Comparison of ENCODE assay signal across 13 cellular contexts in genomic region chr3:108053025-108053424, GRCh38. TPM values are rescaled to one million over a fixed set of nuclear protein-coding genes. Genes with fewer than 3 reads are reported as not detected.
DNase-seq lines count a peak whose midpoint lies in the region; ATAC-seq and TF ChIP-seq lines count a peak whose summit lies in the region.
"Had no signal": no experiment of that assay in that cellular context is flagged by ENCODE, and none has a peak within 500 bp of the region (broad histone marks: within the 10 kb centered on the region; RNA-seq: fewer than 3 reads in every experiment).

No MANE protein-coding gene starts in this region.

- H3K27me3 ChIP-seq in adrenal gland = no peaks in the 10 kb centered on the region
- H3K27me3 ChIP-seq: gastroesophageal sphincter had no signal

- no peaks in the 10 kb centered on the region for H3K9me3 ChIP-seq in adrenal gland (replicated peaks in 1 of 3)
- H3K9me3 ChIP-seq: A549, gastroesophageal sphincter had no signal

- CTCF ChIA-PET in GM10248 (lab: Yijun Ruan, JAX) = interaction anchor here (0.7 to 2.6 kb wide), 6 partner anchors 10 to 125 kb away, joined by 3 to 11 read pairs (median 4); no protein-coding TSS in a partner anchor

- H3K27me3 Mint-ChIP-seq in central memory CD8-positive, alpha-beta T cell = no peaks in the 10 kb centered on the region
- no peaks in the 10 kb centered on the region for H3K27me3 Mint-ChIP-seq in natural killer cell (ENCODE audit: low read depth in 2 of 2)

- no peak overlapping the region for H3K4me3 ChIP-seq in adrenal gland
- H3K4me3 ChIP-seq: A549, gastroesophageal sphincter had no signal

- no peaks in the 10 kb centered on the region for H3K9me3 Mint-ChIP-seq in central memory CD8-positive, alpha-beta T cell
- H3K9me3 Mint-ChIP-seq in natural killer cell = no peaks in the 10 kb centered on the region

- intact Hi-C loops in natural killer cell (cut with micrococcal nuclease) = no loop called here
- intact Hi-C loops in adrenal gland (cut with DNase I) = no loop called here

- H3K36me3 Mint-ChIP-seq in central memory CD8-positive, alpha-beta T cell (ENCODE audit: insufficient read depth) = peaks cover 59% of the 10 kb centered on the region
- H3K36me3 Mint-ChIP-seq in natural killer cell = peaks cover 8% of the 10 kb centered on the region

- POLR2A ChIA-PET in GM10248 (lab: Yijun Ruan, JAX) = no interaction called here

- peaks cover 41% of the 10 kb centered on the region for H3K4me1 Mint-ChIP-seq in central memory CD8-positive, alpha-beta T cell
- H3K4me1 Mint-ChIP-seq in natural killer cell = peaks cover 41 to 51% of the 10 kb centered on the region in 2 donors

- no peak overlapping the region for H3K27ac ChIP-seq in adrenal gland
- H3K27ac ChIP-seq: A549, gastroesophageal sphincter had no signal

- DNase-seq in SIG-M5 treated with dmso at 0.1 percent for 504 hours (lab: John Stamatoyannopoulos, UW; ENCODE audit: unreplicated experiment) (peak; percentile 32), SIG-M5 (lab: John Stamatoyannopoulos, UW) (no peak), NCI-H1694 (lab: John Stamatoyannopoulos, UW) (peak; percentile 86), natural killer cell (no peak), adrenal gland (no peak), GM10248 (ENCODE audit: extremely low spot score) (no peak)
- DNase-seq in central memory CD8-positive, alpha-beta T cell (ENCODE audit: low spot score in 2 of 2) = no peak
- DNase-seq: activated CD8-positive, alpha-beta memory T cell treated with anti-CD3 and anti-CD28 coated beads for 24 hours; IMR-90; NCI-H187 had no signal

- H3K36me3 ChIP-seq in adrenal gland (replicated peaks in 1 of 2) = peaks cover 0 to 1% of the 10 kb centered on the region in 2 donors

- H3K27ac Mint-ChIP-seq in central memory CD8-positive, alpha-beta T cell (ENCODE audit: low read depth) = peak overlapping the region; percentile 57
- H3K27ac Mint-ChIP-seq in natural killer cell = peak overlapping the region; percentile 27 to 68

- 85 to 92% (median 89%) methylated on average over 4 of the region's 4 CpGs for WGBS in adrenal gland, 4 donors

- H3K4me3 Mint-ChIP-seq in central memory CD8-positive, alpha-beta T cell = no peak overlapping the region
- no peak overlapping the region for H3K4me3 Mint-ChIP-seq in natural killer cell

- no peak for TF ChIP-seq POLR2A in adrenal gland (IDR thresholded peaks at IDR 0.05)

- ATAC-seq in central memory CD8-positive, alpha-beta T cell (replicated peaks; ENCODE audit: extremely low read depth, poor library complexity, severe bottlenecking) = no peak
- ATAC-seq in natural killer cell (no peak), GM21367 (IDR thresholded peaks at IDR 0.05; ENCODE audit: unreplicated experiment) (no peak)
- ATAC-seq: A549, gastroesophageal sphincter had no signal

- no peak for TF ChIP-seq CTCF in natural killer cell (IDR thresholded peaks at IDR 0.05)
- TF ChIP-seq CTCF in adrenal gland (IDR thresholded peaks at IDR 0.05) = no peak
- TF ChIP-seq CTCF in GM10248 (IDR thresholded peaks at IDR 0.05; ENCODE audit: control extremely low read depth, extremely low read depth, low read depth, missing control alignments) = no peak

- H3K4me1 ChIP-seq in adrenal gland (replicated peaks in 1 of 2) = no peaks in the 10 kb centered on the region
- H3K4me1 ChIP-seq: A549 had no signal

RNA-seq across cellular contexts. Expression of gene CD47, which starts 37.8 kb away (rescaled TPM):
- 100 to 1,000 TPM; 226 to 236 (median 233) TPM for total RNA-seq in natural killer cell
- 100 to 1,000 TPM in 2 of 8 donors, 10 to 100 TPM in 6; 56.5 to 108 (median 82.9) TPM for total RNA-seq in adrenal gland
- polyA plus RNA-seq in adrenal gland = 10 to 100 TPM; 24.2 to 60.6 (median 37.6) TPM

Comparison
In these comparisons a context has a peak if more than half of its experiments do, and no peak if none do; other contexts are left out.
1. DNase-seq: peak in SIG-M5 treated with dmso at 0.1 percent for 504 hours (single experiment) and NCI-H1694 (single experiment); none in SIG-M5 (single experiment), central memory CD8-positive, alpha-beta T cell (0 of 2), natural killer cell (single experiment), adrenal gland (0 of 7) and GM10248 (single experiment).